ENCODE assay signal across 8 cellular contexts in genomic region chr3:129180461-129180860, GRCh38. TPM values are rescaled to one million over a fixed set of nuclear protein-coding genes. Genes with fewer than 3 reads are reported as not detected.
DNase-seq lines count a peak whose midpoint lies in the region; ATAC-seq and TF ChIP-seq lines count a peak whose summit lies in the region.
"Had no signal": no experiment of that assay in that cellular context is flagged by ENCODE, and none has a peak within 500 bp of the region (broad histone marks: within the 10 kb centered on the region; RNA-seq: fewer than 3 reads in every experiment).

No MANE protein-coding gene starts in this region.

- H3K9me3 Mint-ChIP-seq in GM23338, result peaks cover 3% of the 10 kb centered on the region; the same call in 1 of the 3 replicates

- H3K4me2 ChIP-seq in GM23338 (peak overlapping the region; percentile 82), fibroblast of lung (ENCODE audit: extremely low read depth, insufficient read depth, low read length) (peak overlapping the region; percentile 95)

- no peaks in the 10 kb centered on the region for H3K9me2 ChIP-seq in GM23338 (ENCODE audit: insufficient read depth)

- H3K27ac Mint-ChIP-seq in GM23338, result peak overlapping the region; percentile 47; the same call in 1 of the 2 replicates

- H3K4me3 Mint-ChIP-seq in GM23338, result peak overlapping the region; percentile 95

- H3K27ac ChIP-seq in GM23338 (ENCODE audit: low read depth), result no peak overlapping the region
- H3K27ac ChIP-seq in SK-N-MC, result 0 out of 2 replicates have a peak overlapping the region, but pooled peaks have one; percentile 26
- peak overlapping the region; percentile 61 for H3K27ac ChIP-seq in fibroblast of lung (ENCODE audit: insufficient read depth, low read length)
- peak overlapping the region; percentile 100 for H3K27ac ChIP-seq in skeletal muscle tissue (ENCODE audit: low read depth, low read length)

- H3K4me1 Mint-ChIP-seq in GM23338, result peaks cover 25% of the 10 kb centered on the region

- peaks cover 94% of the 10 kb centered on the region for H3K79me2 ChIP-seq in GM23338 (replicated peaks; ENCODE audit: insufficient read depth)
- peaks cover 92% of the 10 kb centered on the region for H3K79me2 ChIP-seq in fibroblast of lung (ENCODE audit: control insufficient read depth, insufficient read depth, low read length)

- H3K9me3 ChIP-seq in SK-N-MC (ENCODE audit: low read depth, low read length) (no peaks in the 10 kb centered on the region), fibroblast of lung (ENCODE audit: control insufficient read depth, insufficient read depth, low read depth, low read length) (no peaks in the 10 kb centered on the region), skeletal muscle tissue (ENCODE audit: control insufficient read depth in 3 of 3, low read length in 3 of 3) (no peaks in the 10 kb centered on the region)

- peaks cover 6% of the 10 kb centered on the region for H3K36me3 ChIP-seq in GM23338 (ENCODE audit: insufficient read depth)
- H3K36me3 ChIP-seq in SK-N-MC (ENCODE audit: insufficient read depth, low read length), result peaks cover 72% of the 10 kb centered on the region
- peaks cover 3% of the 10 kb centered on the region for H3K36me3 ChIP-seq in fibroblast of lung (ENCODE audit: control insufficient read depth, insufficient read depth, low read length)
- peaks cover 4 to 12% (median 5%) of the 10 kb centered on the region in 3 donors for H3K36me3 ChIP-seq in skeletal muscle tissue (ENCODE audit: control insufficient read depth in 3 of 3, insufficient read depth in 3 of 3, low read length in 3 of 3)

- peaks cover 73% of the 10 kb centered on the region for H3K36me3 Mint-ChIP-seq in GM23338 (ENCODE audit: low read depth)

- no peak for ATAC-seq in GM23338

- no peaks in the 10 kb centered on the region; the same call in 1 of the 2 replicates for H3F3A ChIP-seq in GM23338 (replicated peaks; ENCODE audit: low read depth)

- peaks cover 52% of the 10 kb centered on the region for H4K20me1 ChIP-seq in GM23338 (replicated peaks; ENCODE audit: insufficient read depth)
- H4K20me1 ChIP-seq in fibroblast of lung (ENCODE audit: control insufficient read depth, extremely low read depth, insufficient read depth, low read length), result peaks cover 7% of the 10 kb centered on the region

- in situ Hi-C loops in KBM-7 (cut with MboI; ENCODE audit: low pct_unique_long_range_greater_than_20kb, low sequenced_read_pairs), result no loop called here

- no peak overlapping the region for H2AFZ ChIP-seq in GM23338
- H2AFZ ChIP-seq in fibroblast of lung (ENCODE audit: low read length), result no peak overlapping the region

- peak overlapping the region; percentile 19 for H3K4me3 ChIP-seq in GM23338
- H3K4me3 ChIP-seq in SK-N-MC, result peak overlapping the region; percentile 87
- peak overlapping the region; percentile 26 to 97 (median 48) for H3K4me3 ChIP-seq in fibroblast of lung (replicated peaks in 1 of 4; ENCODE audit: control extremely low read depth in 1 of 4, insufficient read depth in 1 of 4, low read depth in 3 of 4, low read length in 4 of 4)
- H3K4me3 ChIP-seq in skeletal muscle tissue (ENCODE audit: low read length in 3 of 3), result peak overlapping the region in 2 of 3 donors; percentile 55 to 97

- H3K27me3 ChIP-seq in GM23338 (ENCODE audit: insufficient read depth), result no peaks in the 10 kb centered on the region
- H3K27me3 ChIP-seq in fibroblast of lung (ENCODE audit: control insufficient read depth, insufficient read depth, low read length), result no peaks in the 10 kb centered on the region
- H3K27me3 ChIP-seq in skeletal muscle tissue (ENCODE audit: control insufficient read depth in 3 of 3, insufficient read depth in 3 of 3, low read length in 3 of 3), result no peaks in the 10 kb centered on the region

- no peak for TF ChIP-seq CTCF in GM23338 (conservative IDR thresholded peaks at IDR 0.05; ENCODE audit: low read depth in 2 of 2)
- no peak for TF ChIP-seq CTCF in fibroblast of lung (conservative IDR thresholded peaks at IDR 0.05 in 1 of 2, IDR thresholded peaks at IDR 0.05 in 1 of 2; ENCODE audit: low read depth in 1 of 2, low read length in 2 of 2)

- H3K9ac ChIP-seq in SK-N-MC (ENCODE audit: insufficient read length) (peak overlapping the region; percentile 51), fibroblast of lung (ENCODE audit: insufficient read depth, low read length) (no peak overlapping the region), skeletal muscle tissue (ENCODE audit: low read depth in 1 of 3, low read length in 3 of 3) (peak overlapping the region; percentile 52 to 100 (median 58))

- H3K27me3 Mint-ChIP-seq in GM23338 (ENCODE audit: insufficient read depth, low read depth, poor library complexity), result peaks cover 13% of the 10 kb centered on the region

- H3K4me1 ChIP-seq in GM23338 (ENCODE audit: insufficient read depth) (peaks cover 20% of the 10 kb centered on the region), fibroblast of lung (ENCODE audit: control insufficient read depth, extremely low read depth, insufficient read depth, low read length) (peaks cover 12% of the 10 kb centered on the region), skeletal muscle tissue (ENCODE audit: control insufficient read depth in 3 of 3, insufficient read depth in 3 of 3, low read length in 3 of 3) (peaks cover 49 to 60% (median 56%) of the 10 kb centered on the region in 3 donors)

- DNase-seq in GM23338 (ENCODE audit: low spot score), result no peak
- no peak for DNase-seq in SK-N-MC (ENCODE audit: low read depth, low spot score)
- DNase-seq in fibroblast of lung (ENCODE audit: low read depth in 2 of 2), result peak in 1 of 2 donors; percentile 25
- no peak for DNase-seq in KBM-7
- DNase-seq in anterior cingulate cortex (lab: John Stamatoyannopoulos, UW), result no peak
- DNase-seq in germinal center (ENCODE audit: low spot score), result no peak
- DNase-seq: stimulated activated CD4-positive, alpha-beta T cell treated with anti-CD3 and anti-CD28 coated beads, Interleukin-15, amount 100 ng/mL, for 24 hours had no signal

TF ChIP-seq in GM23338, 12 proteins besides CTCF, POLR2A, EP300 and RAD21 (continues in another document):
- TF ChIP-seq JUNB (IDR thresholded peaks at IDR 0.05; ENCODE audit: unreplicated experiment) (no peak), ETS1 (IDR thresholded peaks at IDR 0.05) (no peak), EZH2 (IDR thresholded peaks at IDR 0.05; ENCODE audit: low read depth, unreplicated experiment) (no peak)

RNA-seq across cellular contexts. Expression of gene CNBP, which starts 3.2 kb away (rescaled TPM):
- 341 and 348 TPM in 2 replicates for total RNA-seq in GM23338 (2014; rRNA removed; shearing (Covaris generic))
- 375 and 444 TPM in 2 replicates for polyA plus RNA-seq in GM23338 (2016; fragmentation: Nextera tagmentation; extraction: Ambion mirVana)
- 262 and 317 TPM in 2 replicates for total RNA-seq in fibroblast of lung
- polyA plus RNA-seq in fibroblast of lung, result 369 and 412 TPM in 2 replicates
- polyA plus RNA-seq in fibroblast of lung (2012), result 252 and 291 TPM in 2 replicates
- polyA minus RNA-seq in fibroblast of lung (ENCODE audit: low replicate concordance), result 116 TPM in 2 replicates
- 228 TPM for total RNA-seq in skeletal muscle tissue

RNA-seq across cellular contexts. Expression of gene ISY1, which starts 19.6 kb away (rescaled TPM):
- total RNA-seq in GM23338 (2014; rRNA removed; shearing (Covaris generic)), result 10.0 and 11.3 TPM in 2 replicates
- polyA plus RNA-seq in GM23338 (2016; fragmentation: Nextera tagmentation; extraction: Ambion mirVana) (20.2 and 23.6 TPM in 2 replicates), fibroblast of lung (39.6 and 40.2 TPM in 2 replicates)
- total RNA-seq in fibroblast of lung (30.3 and 34.8 TPM in 2 replicates), skeletal muscle tissue (27.1 TPM)
- polyA plus RNA-seq in fibroblast of lung (2012), result 29.3 and 37.7 TPM in 2 replicates
- polyA minus RNA-seq in fibroblast of lung (ENCODE audit: low replicate concordance), result 24.1 and 38.8 TPM in 2 replicates

RNA-seq across cellular contexts. Expression of gene RAB43, which starts 58.9 kb away (rescaled TPM):
- total RNA-seq in GM23338 (2014; rRNA removed; shearing (Covaris generic)), result 32.5 and 37.0 TPM in 2 replicates
- polyA plus RNA-seq in GM23338 (2016; fragmentation: Nextera tagmentation; extraction: Ambion mirVana), result 5.7 and 7.3 TPM in 2 replicates
- 12.1 and 21.5 TPM in 2 replicates for total RNA-seq in fibroblast of lung
- polyA plus RNA-seq in fibroblast of lung, result 5.7 and 6.6 TPM in 2 replicates
- polyA plus RNA-seq in fibroblast of lung (2012), result 13.5 and 18.7 TPM in 2 replicates
- 24.5 and 31.8 TPM in 2 replicates for polyA minus RNA-seq in fibroblast of lung (ENCODE audit: low replicate concordance)
- total RNA-seq in skeletal muscle tissue, result 3.7 TPM

Comparison
In these comparisons a context has a peak if more than half of its experiments do, and no peak if none do; other contexts are left out.
1. H3K4me3 ChIP-seq: peak in every context shown above with its lines; median percentile 87 in SK-N-MC; 76 in skeletal muscle tissue; 48 in fibroblast of lung; 19 in GM23338.